Comparison of ENCODE assay signal across 34 cellular contexts in genomic region chr17:8095361-8095760, GRCh38. TPM values are rescaled to one million over a fixed set of nuclear protein-coding genes. Genes with fewer than 3 reads are reported as not detected.
"Had no signal": no experiment of that assay in that cellular context is flagged by ENCODE, and none has a peak within 500 bp of the region (broad histone marks: within the 10 kb centered on the region; RNA-seq: fewer than 3 reads in every experiment).

No MANE protein-coding gene starts in this region.

- H2AFZ ChIP-seq: hepatocyte had no signal

- H3K79me2 ChIP-seq: hepatocyte had no signal

- ATAC-seq: activated CD4-positive, alpha-beta T cell treated with anti-CD3 and anti-CD28 coated beads for 36 hours; activated CD8-positive, alpha-beta memory T cell treated with anti-CD3 and anti-CD28 coated beads, Interleukin-2, amount 10 ng/mL, durations not matched to agents 7 days and 5 days; activated CD8-positive, alpha-beta T cell treated with anti-CD3 and anti-CD28 coated beads, Interleukin-2, amount 10 ng/mL, durations not matched to agents 7 days and 5 days; activated naive CD4-positive, alpha-beta T cell treated with anti-CD3 and anti-CD28 coated beads, Interleukin-2, amount 50 U/mL, for 72 hours; gastroesophageal sphincter; left ventricle myocardium superior; mucosa of descending colon; natural killer cell treated with Interleukin-12 subunit alpha and Interleukin-12 subunit beta and Interleukin-15 and Interleukin-18, amount 100 ng/mL, for 72 hours; sciatic nerve; stimulated activated naive CD8-positive, alpha-beta T cell treated with anti-CD3 and anti-CD28 coated beads, Interleukin-15, Interleukin-2, amounts not matched to agents 100 U/mL and 50 U/mL, for 24 hours had no signal

- H3K27ac ChIP-seq: epithelial cell of prostate, esophagus squamous epithelium, gastroesophageal sphincter, hepatocyte, skin epidermis, testis, transverse colon had no signal

- H3K36me3 ChIP-seq: esophagus squamous epithelium, gastroesophageal sphincter, transverse colon had no signal

- DNase-seq: activated CD4-positive, alpha-beta T cell treated with anti-CD3 and anti-CD28 coated beads for 36 hours; activated CD4-positive, CD25-positive, alpha-beta regulatory T cell; activated CD8-positive, alpha-beta memory T cell treated with anti-CD3 and anti-CD28 coated beads, Interleukin-2, amount 10 ng/mL, durations not matched to agents 7 days and 5 days; activated CD8-positive, alpha-beta T cell treated with anti-CD3 and anti-CD28 coated beads, Interleukin-2, amount 10 ng/mL, durations not matched to agents 7 days and 5 days; activated naive CD4-positive, alpha-beta T cell; activated T-cell treated with anti-CD3 and anti-CD28 coated beads, Interleukin-2, amount 50 U/mL, for 48 hours; dermis blood vessel endothelial cell; effector CD4-positive, alpha-beta T cell; esophagus squamous epithelium; islet precursor cell; left ventricle myocardium superior; mucosa of descending colon; posterior cingulate gyrus; stimulated activated CD4-positive, alpha-beta T cell treated with anti-CD3 and anti-CD28 coated beads, Interleukin-12 subunit alpha, Interleukin-12 subunit beta, amount 100 ng/mL, for 4 hours; stimulated activated CD4-positive, alpha-beta T cell treated with anti-CD3 and anti-CD28 coated beads, Interleukin-4, amount 100 ng/mL, for 1 hour; stimulated activated naive CD8-positive, alpha-beta T cell treated with anti-CD3 and anti-CD28 coated beads, Interleukin-15, Interleukin-2, amounts not matched to agents 100 U/mL and 50 U/mL, for 24 hours; testis; transverse colon had no signal

- H3K27me3 ChIP-seq: testis had no signal

- H3K4me2 ChIP-seq: hepatocyte had no signal

- H3K9me3 ChIP-seq: esophagus squamous epithelium, gastroesophageal sphincter, mucosa of descending colon, testis, transverse colon had no signal

- FAIRE-seq: colon, endometrium had no signal

- H3K4me1 ChIP-seq: gastroesophageal sphincter, testis, transverse colon had no signal

- H3K4me3 ChIP-seq: esophagus squamous epithelium, gastroesophageal sphincter, hepatocyte, mucosa of descending colon, skin epidermis, testis, transverse colon had no signal

RNA-seq across cellular contexts. Expression of gene ALOX12B, which starts 7.8 kb away (rescaled TPM):
- total RNA-seq: dermis blood vessel endothelial cell; fibroblast of villous mesenchyme; left ventricle myocardium superior; lung microvascular endothelial cell; mesenteric fat pad; omental fat pad; sciatic nerve; T-helper 2 cell treated with Interferon-gamma antibody and Interleukin-4, amounts not matched to agents 100 ng/mL and 5 ng/mL, for 36 hours; transverse colon had no signal
- polyA plus RNA-seq: urinary bladder had no signal

RNA-seq across cellular contexts. Expression of gene ALOXE3, which starts 23.0 kb away (rescaled TPM):
- total RNA-seq: activated CD8-positive, alpha-beta memory T cell treated with anti-CD3 and anti-CD28 coated beads, Interleukin-2, amount 10 ng/mL, durations not matched to agents 7 days and 5 days; activated CD8-positive, alpha-beta T cell treated with anti-CD3 and anti-CD28 coated beads, Interleukin-2, amount 10 ng/mL, durations not matched to agents 7 days and 5 days; dermis blood vessel endothelial cell; fibroblast of villous mesenchyme; left ventricle myocardium superior; lung microvascular endothelial cell; mesenteric fat pad; mucosa of descending colon; myocyte; natural killer cell treated with Interleukin-12 subunit alpha and Interleukin-12 subunit beta and Interleukin-15 and Interleukin-18, amount 100 ng/mL, for 72 hours; sciatic nerve; T-helper 2 cell treated with Interferon-gamma antibody and Interleukin-4, amounts not matched to agents 100 ng/mL and 5 ng/mL, for 36 hours; urinary bladder had no signal
- polyA plus RNA-seq: urinary bladder had no signal

RNA-seq across cellular contexts. Expression of gene HES7, which starts 28.5 kb away (rescaled TPM):
- total RNA-seq: dermis blood vessel endothelial cell; esophagus squamous epithelium; fibroblast of villous mesenchyme; hepatocyte; left ventricle myocardium superior; lung microvascular endothelial cell; mesenteric fat pad; natural killer cell treated with Interleukin-12 subunit alpha and Interleukin-12 subunit beta and Interleukin-15 and Interleukin-18, amount 100 ng/mL, for 72 hours; transverse colon; urinary bladder had no signal
- polyA plus RNA-seq: hepatocyte had no signal

RNA-seq across cellular contexts. Expression of gene ALOX15B, which starts 56.5 kb away (rescaled TPM):
- total RNA-seq: activated CD8-positive, alpha-beta memory T cell treated with anti-CD3 and anti-CD28 coated beads, Interleukin-2, amount 10 ng/mL, durations not matched to agents 7 days and 5 days; activated CD8-positive, alpha-beta T cell treated with anti-CD3 and anti-CD28 coated beads, Interleukin-2, amount 10 ng/mL, durations not matched to agents 7 days and 5 days; activated naive CD4-positive, alpha-beta T cell treated with anti-CD3 and anti-CD28 coated beads, Interleukin-2, amount 50 U/mL, for 72 hours; dermis blood vessel endothelial cell; fibroblast of villous mesenchyme; left ventricle myocardium superior; lung microvascular endothelial cell; myocyte; natural killer cell treated with Interleukin-12 subunit alpha and Interleukin-12 subunit beta and Interleukin-15 and Interleukin-18, amount 100 ng/mL, for 72 hours; sciatic nerve; T-helper 2 cell treated with Interferon-gamma antibody and Interleukin-4, amounts not matched to agents 100 ng/mL and 5 ng/mL, for 36 hours; urinary bladder had no signal
